ENCODE assay signal across 28 cellular contexts in genomic region chr2:78768016-78768415, GRCh38.
"Had no signal": no experiment of that assay in that cellular context is flagged by ENCODE, and none has a peak within 500 bp of the region (broad histone marks: within the 10 kb centered on the region; RNA-seq: fewer than 3 reads in every experiment).

No MANE protein-coding gene starts in this region.

- H3K4me3 ChIP-seq: breast epithelium, MG63, Peyer's patch, SJCRH30 had no signal

- H3K27me3 Mint-ChIP-seq: activated CD4-positive, alpha-beta memory T cell treated with anti-CD3 and anti-CD28 coated beads, Interleukin-2, amount 10 ng/mL, durations not matched to agents 7 days and 5 days; activated CD4-positive, alpha-beta T cell treated with anti-CD3 and anti-CD28 coated beads for 36 hours; activated naive CD4-positive, alpha-beta T cell treated with anti-CD3 and anti-CD28 coated beads, Interleukin-2, amount 10 ng/mL, durations not matched to agents 7 days and 5 days; activated T-helper 17 cell treated with anti-CD3 and anti-CD28 coated beads, Interleukin-2, amount 50 U/mL, for 72 hours had no signal

- H3K27me3 ChIP-seq: breast epithelium, MG63, Peyer's patch, SJCRH30 had no signal

- ATAC-seq: activated CD4-positive, alpha-beta T cell treated with anti-CD3 and anti-CD28 coated beads for 36 hours; activated T-helper 17 cell treated with anti-CD3 and anti-CD28 coated beads, Interleukin-2, amount 50 U/mL, for 72 hours had no signal

- H3K27ac Mint-ChIP-seq: activated CD4-positive, alpha-beta memory T cell treated with anti-CD3 and anti-CD28 coated beads, Interleukin-2, amount 10 ng/mL, durations not matched to agents 7 days and 5 days; activated CD4-positive, alpha-beta T cell treated with anti-CD3 and anti-CD28 coated beads for 36 hours; activated naive CD4-positive, alpha-beta T cell treated with anti-CD3 and anti-CD28 coated beads, Interleukin-2, amount 10 ng/mL, durations not matched to agents 7 days and 5 days; activated T-helper 17 cell treated with anti-CD3 and anti-CD28 coated beads, Interleukin-2, amount 50 U/mL, for 72 hours had no signal

- DNase-seq: activated CD4-positive, alpha-beta memory T cell treated with anti-CD3 and anti-CD28 coated beads, Interleukin-2, amount 10 ng/mL, durations not matched to agents 7 days and 5 days; activated CD4-positive, alpha-beta T cell treated with anti-CD3 and anti-CD28 coated beads for 36 hours; activated CD4-positive, alpha-beta T cell treated with anti-CD3 and anti-CD28 coated beads, Interleukin-2, amount 50 U/mL, for 1 hour; activated gamma-delta T cell; activated naive CD4-positive, alpha-beta T cell treated with anti-CD3 and anti-CD28 coated beads, Interleukin-2, amount 10 ng/mL, durations not matched to agents 7 days and 5 days; activated T-cell treated with anti-CD3 and anti-CD28 coated beads for 4 hours; activated T-cell treated with anti-CD3 and anti-CD28 coated beads, Interleukin-2, amount 50 U/mL, for 48 hours; aorta; caudate nucleus; MG63; MV-4-11; NCI-H1092 treated with DMSO at 0.1 percent for 48 hours; NCI-H1417 treated with DMSO at 0.1 percent for 48 hours; NCI-H1694; NCI-H2029; NCI-H2107; NCI-H510A treated with DMSO at 0.1 percent for 48 hours; NCI-H69; OCI-M1; Peyer's patch; Right ventricle myocardium superior; SJCRH30; SK-N-SH; T-helper 1 cell had no signal

- H3K9me3 ChIP-seq: breast epithelium, MG63, Peyer's patch, SJCRH30, SK-N-SH had no signal

- H3K4me1 ChIP-seq: breast epithelium, Peyer's patch, SJCRH30 had no signal

- H3K4me1 Mint-ChIP-seq: activated CD4-positive, alpha-beta memory T cell treated with anti-CD3 and anti-CD28 coated beads, Interleukin-2, amount 10 ng/mL, durations not matched to agents 7 days and 5 days; activated CD4-positive, alpha-beta T cell treated with anti-CD3 and anti-CD28 coated beads for 36 hours; activated naive CD4-positive, alpha-beta T cell treated with anti-CD3 and anti-CD28 coated beads, Interleukin-2, amount 10 ng/mL, durations not matched to agents 7 days and 5 days; activated T-helper 17 cell treated with anti-CD3 and anti-CD28 coated beads, Interleukin-2, amount 50 U/mL, for 72 hours had no signal

- H3K36me3 ChIP-seq: breast epithelium, MG63, Peyer's patch, SJCRH30 had no signal

- H3K36me3 Mint-ChIP-seq: activated naive CD4-positive, alpha-beta T cell treated with anti-CD3 and anti-CD28 coated beads, Interleukin-2, amount 10 ng/mL, durations not matched to agents 7 days and 5 days had no signal

- H3K27ac ChIP-seq: breast epithelium, Peyer's patch, RWPE1, SJCRH30, VCaP had no signal

- H3K4me3 Mint-ChIP-seq: activated CD4-positive, alpha-beta memory T cell treated with anti-CD3 and anti-CD28 coated beads, Interleukin-2, amount 10 ng/mL, durations not matched to agents 7 days and 5 days; activated CD4-positive, alpha-beta T cell treated with anti-CD3 and anti-CD28 coated beads for 36 hours; activated naive CD4-positive, alpha-beta T cell treated with anti-CD3 and anti-CD28 coated beads, Interleukin-2, amount 10 ng/mL, durations not matched to agents 7 days and 5 days; activated T-helper 17 cell treated with anti-CD3 and anti-CD28 coated beads, Interleukin-2, amount 50 U/mL, for 72 hours had no signal
